In genomic region chr2:99337164-99337930, GRCh38 we compare ENCODE assay signal across 8 cellular contexts. TPM values are rescaled to one million over a fixed set of nuclear protein-coding genes. Genes with fewer than 3 reads are reported as not detected.
DNase-seq lines count a peak whose midpoint lies in the region; ATAC-seq, FAIRE-seq and TF ChIP-seq lines count a peak whose summit lies in the region.

Gene EIF5B, plus strand, starts transcription at chr2:99337389. Its CDS starts 166 bp downstream, at chr2:99337555.

- H4K5ac ChIP-seq in H1 (ENCODE audit: insufficient read length, low read depth, low read length), result no peak within 1 kb of the TSS

- peak within 1 kb of the TSS; percentile 81 for H4K8ac ChIP-seq in H1 (ENCODE audit: extremely low read depth, insufficient read depth, low read length)

- DNase-seq in Calu3, result peak; percentile 96
- peak; percentile 94 for DNase-seq in HT1080 (ENCODE audit: low read depth)
- DNase-seq in NK-92 treated with Interleukin-12 subunit alpha and Interleukin-12 subunit beta, amount 100 ng/mL, for 24 hours (lab: John Stamatoyannopoulos, UW), result peak; percentile 96
- peak; percentile 82 to 92 for DNase-seq in H1 (ENCODE audit: low read depth in 1 of 2, low spot score in 2 of 2)
- DNase-seq in memory B cell (ENCODE audit: low spot score in 2 of 2), result peak; percentile 89
- DNase-seq in stimulated activated CD8-positive, alpha-beta memory T cell treated with anti-CD3 and anti-CD28 coated beads, Interleukin-12 subunit alpha, Interleukin-12 subunit beta, amount 100 ng/mL, for 1 hour (ENCODE audit: low read depth), result peak; percentile 90

- BruUV-seq in Calu3 (replicated peaks; lab: Mats Ljungman, UMichigan), result no TSS peak

- H3K27ac Mint-ChIP-seq in Calu3 (ENCODE audit: unreplicated experiment) (no peak within 1 kb of the TSS), memory B cell (no peak within 1 kb of the TSS)

- no peak within 1 kb of the TSS for H3K4ac ChIP-seq in H1 (replicated peaks; ENCODE audit: insufficient read length, low read depth, low read length)

- H3K4me3 ChIP-seq in H1 (ENCODE audit: extremely low read depth in 1 of 4, insufficient read depth in 2 of 4, low read depth in 3 of 4, low read length in 4 of 4), result peak within 1 kb of the TSS; percentile 77 to 96 (median 87)

- ATAC-seq in GM21367 (IDR thresholded peaks at IDR 0.05; ENCODE audit: unreplicated experiment) (peak; percentile 50), memory B cell (ENCODE audit: low read depth) (peak; percentile 67)

- H2AK5ac ChIP-seq in H1 (ENCODE audit: low read depth, low read length), result no peak within 1 kb of the TSS

- peaks cover 2 to 7% of the 10 kb centered on the region in 2 experiments for H4K20me1 ChIP-seq in H1 (replicated peaks in 1 of 2; ENCODE audit: control insufficient read depth in 1 of 2, insufficient read depth in 2 of 2, low read length in 2 of 2)

- H2BK12ac ChIP-seq in H1 (ENCODE audit: low read depth, low read length), result no peak within 1 kb of the TSS

- peaks cover 11% of the 10 kb centered on the region for H3K23me2 ChIP-seq in H1 (ENCODE audit: low read depth, low read length)

- FAIRE-seq in H1 (lab: Jason Lieb, UNC), result no peak

- no peaks in the 10 kb centered on the region for H3K27me3 Mint-ChIP-seq in Calu3 (ENCODE audit: unreplicated experiment)
- no peaks in the 10 kb centered on the region for H3K27me3 Mint-ChIP-seq in memory B cell

- CTCF ChIA-PET in Calu3 (lab: Charles Lee), result interaction anchor here (0.5 to 1.0 kb wide), 2 partner anchors 52 to 196 kb away, joined by 3 read pairs; no protein-coding TSS in a partner anchor
- CTCF ChIA-PET in activated CD8-positive, alpha-beta memory T cell treated with anti-CD3 and anti-CD28 coated beads for 36 hours (lab: Charles Lee), result interaction anchor here (1.0 to 1.5 kb wide), 4 partner anchors 11 to 157 kb away, joined by 3 to 5 read pairs (median 4); no protein-coding TSS in a partner anchor
- CTCF ChIA-PET in H1 (lab: Charles Lee; ENCODE audit: partially characterized antibody), result interaction anchor here (0.6 to 3.2 kb wide), 18 partner anchors 9 to 924 kb away, joined by 3 to 9 read pairs (median 4); partner anchors contain the start of genes MITD1 and MRPL30

- no peak within 1 kb of the TSS for H2BK20ac ChIP-seq in H1 (ENCODE audit: low read length)

- peak within 1 kb of the TSS; percentile 49 for H2BK5ac ChIP-seq in H1 (ENCODE audit: low read depth, low read length)

- H3K23ac ChIP-seq in H1 (ENCODE audit: insufficient read length), result no peak within 1 kb of the TSS

- intact Hi-C loops in Calu3 (cut with micrococcal nuclease; ENCODE audit: unreplicated experiment), result loop anchor here (2.0 kb wide), 1 partner anchor 157 kb away; the partner anchor contains the start of genes MITD1 and MRPL30

- no peak within 1 kb of the TSS; the same call in 1 of the 2 replicates for H3K27ac ChIP-seq in H1 (ENCODE audit: low read depth, low read length)

- 2% methylated on average over 52 of the region's 80 CpGs; no CpG with 5 or more reads in 1 of the 2 experiments for WGBS in H1 (ENCODE audit: extremely low coverage in 1 of 2, insufficient coverage in 1 of 2, insufficient read length in 1 of 2, insufficient replicate concordance in 2 of 2, low coverage in 1 of 2, low lambda C conversion rate in 2 of 2, missing lambda C conversion rate in 1 of 2), 2 experiments

- H3K79me2 ChIP-seq in H1 (ENCODE audit: control insufficient read depth in 1 of 2, insufficient read depth in 2 of 2, low read length in 2 of 2), result peaks cover 29 to 80% of the 10 kb centered on the region in 2 experiments

- no peak within 1 kb of the TSS for H4K91ac ChIP-seq in H1 (replicated peaks; ENCODE audit: insufficient read length, low read length)

- H3K4me1 ChIP-seq in H1 (replicated peaks in 1 of 4; ENCODE audit: control insufficient read depth in 3 of 4, insufficient read depth in 4 of 4, low read length in 3 of 4), result peaks cover 0 to 4% (median 0%) of the 10 kb centered on the region in 4 experiments; a peak in 1 of 7 replicates

- H3K9me3 Mint-ChIP-seq in Calu3 (ENCODE audit: low read depth, unreplicated experiment) (no peaks in the 10 kb centered on the region), memory B cell (no peaks in the 10 kb centered on the region)

- H3K9me3 ChIP-seq in H1 (ENCODE audit: insufficient read depth in 2 of 2, low read depth in 1 of 2, low read length in 1 of 2), result no peaks in the 10 kb centered on the region

- no peak within 1 kb of the TSS for H3K14ac ChIP-seq in H1 (ENCODE audit: insufficient read length)

- H3K4me3 Mint-ChIP-seq in Calu3 (ENCODE audit: low read depth, unreplicated experiment), result no peak within 1 kb of the TSS
- H3K4me3 Mint-ChIP-seq in memory B cell, result no peak within 1 kb of the TSS

- H3K4me2 ChIP-seq in H1 (ENCODE audit: insufficient read depth in 1 of 2, low read depth in 2 of 2, low read length in 2 of 2), result peak within 1 kb of the TSS; percentile 71 to 80

- H3K36me3 Mint-ChIP-seq in Calu3 (ENCODE audit: insufficient read depth, unreplicated experiment) (peaks cover 6% of the 10 kb centered on the region), memory B cell (peaks cover 2% of the 10 kb centered on the region)

- peaks cover 3% of the 10 kb centered on the region for H3K4me1 Mint-ChIP-seq in Calu3 (ENCODE audit: low read depth, unreplicated experiment)
- peaks cover 12% of the 10 kb centered on the region for H3K4me1 Mint-ChIP-seq in memory B cell

- no peak within 1 kb of the TSS for H2BK15ac ChIP-seq in H1 (ENCODE audit: low read length)

- H3K27me3 ChIP-seq in H1 (replicated peaks in 1 of 4; ENCODE audit: control insufficient read depth in 3 of 4, extremely low read depth in 1 of 4, insufficient read depth in 3 of 4, low read length in 3 of 4), result no peaks in the 10 kb centered on the region

- TF ChIP-seq CTCF in Calu3 (IDR thresholded peaks at IDR 0.05; ENCODE audit: unreplicated experiment) (peak; percentile 66), H1 (IDR thresholded peaks at IDR 0.05; ENCODE audit: control extremely low read depth in 1 of 3, insufficient read depth in 1 of 3, low read depth in 1 of 3, low read length in 3 of 3) (peak; percentile 75 to 79 (median 78))

- TF ChIP-seq POLR2A in H1 (IDR thresholded peaks at IDR 0.05; ENCODE audit: control extremely low read depth in 1 of 2, low read depth in 2 of 2, low read length in 2 of 2), result peak in 1 of 2 experiments; percentile 68; a peak in 1 of 3 replicates

- H2AFZ ChIP-seq in H1 (ENCODE audit: low read length), result peak within 1 kb of the TSS; percentile 91

- no peak within 1 kb of the TSS for H2BK120ac ChIP-seq in H1 (replicated peaks; ENCODE audit: low read depth, low read length)

- no peak for TF ChIP-seq EP300 in H1 (IDR thresholded peaks at IDR 0.05; ENCODE audit: borderline replicate concordance in 1 of 2, low read depth in 2 of 2, low read length in 2 of 2)

- H3K18ac ChIP-seq in H1 (ENCODE audit: extremely low read depth, low read length), result 0 out of 2 replicates have a peak within 1 kb of the TSS, but pooled peaks have one; percentile 66

- peaks cover 3% of the 10 kb centered on the region; the same call in 1 of the 2 replicates for H3K79me1 ChIP-seq in H1 (ENCODE audit: low read depth, low read length)

- H3K56ac ChIP-seq in H1 (replicated peaks; ENCODE audit: insufficient read length, low read depth, low read length), result peak within 1 kb of the TSS; percentile 14

- POLR2A ChIA-PET in activated CD8-positive, alpha-beta memory T cell treated with anti-CD3 and anti-CD28 coated beads for 36 hours (lab: Charles Lee), result interaction anchor here (0.6 to 2.1 kb wide), 6 partner anchors 10 to 500 kb away, joined by 3 to 9 read pairs (median 5); partner anchors contain the start of genes C2orf15, MITD1 and REV1
- POLR2A ChIA-PET in H1 (lab: Charles Lee; ENCODE audit: partially characterized antibody), result interaction anchor here (0.6 to 3.2 kb wide), 5 partner anchors 17 to 194 kb away, joined by 3 to 19 read pairs (median 3); partner anchors contain the start of genes MITD1 and MRPL30

- peaks cover 2 to 8% (median 4%) of the 10 kb centered on the region in 4 experiments; a peak in 4 of 8 replicates for H3K36me3 ChIP-seq in H1 (ENCODE audit: control insufficient read depth in 2 of 4, insufficient read depth in 4 of 4, low read length in 3 of 4)

- TF ChIP-seq RAD21 in H1 (IDR thresholded peaks at IDR 0.05 in 1 of 2, conservative IDR thresholded peaks at IDR 0.05 in 1 of 2; ENCODE audit: low read depth in 2 of 2, low read length in 2 of 2), result 0 out of 4 replicates have a peak, but pooled peaks of 1 of the 2 experiments have one; percentile 4

- H3K9ac ChIP-seq in H1 (replicated peaks in 1 of 4; ENCODE audit: extremely low read depth in 1 of 4, low read depth in 3 of 4, low read length in 3 of 4), result peak within 1 kb of the TSS; percentile 80 to 93 (median 86)

TF ChIP-seq in H1, 55 proteins besides CTCF, POLR2A, EP300 and RAD21 (continues in another document):
- no peak for TF ChIP-seq FOSL1 (IDR thresholded peaks at IDR 0.05; ENCODE audit: insufficient read depth, low read depth, low read length)
- no peak for TF ChIP-seq NANOG (IDR thresholded peaks at IDR 0.05; ENCODE audit: insufficient read depth, low read depth, low read length, poor library complexity, severe bottlenecking)
- no peak for TF ChIP-seq SP1 (IDR thresholded peaks at IDR 0.05; ENCODE audit: low read depth, low read length)
- 0 out of 2 replicates have a peak, but pooled peaks have one; percentile 49 for TF ChIP-seq POLR2AphosphoS5 (IDR thresholded peaks at IDR 0.05; ENCODE audit: low read depth, low read length)
- TF ChIP-seq TEAD4 (IDR thresholded peaks at IDR 0.05; ENCODE audit: low read depth, low read length), result no peak
- no peak for TF ChIP-seq RNF2 (IDR thresholded peaks at IDR 0.05; ENCODE audit: borderline replicate concordance, low read depth, low read length, missing control alignments, poor library complexity, severe bottlenecking)
- no peak for TF ChIP-seq KDM1A (IDR thresholded peaks at IDR 0.05; ENCODE audit: borderline replicate concordance, low read length)
- no peak for TF ChIP-seq CTBP2 (IDR thresholded peaks at IDR 0.05; ENCODE audit: borderline replicate concordance, insufficient read depth, insufficient read length, low read length)

RNA-seq across cellular contexts. Expression of gene EIF5B, which starts in this region (rescaled TPM):
- 60.1 and 63.1 TPM in 2 replicates for total RNA-seq in Calu3 (2022)
- 22.6 and 37.3 TPM in 2 replicates for total RNA-seq in HT1080 (2014; rRNA removed; shearing (Covaris generic))
- polyA plus RNA-seq in HT1080 (2015; cell fraction: cytosol; rRNA removed), result 17.0 and 17.5 TPM in 2 replicates
- polyA plus RNA-seq in HT1080 (2015; cell fraction: nucleus; rRNA removed), result 40.3 and 44.0 TPM in 2 replicates
- total RNA-seq in activated CD8-positive, alpha-beta memory T cell treated with anti-CD3 and anti-CD28 coated beads for 36 hours, result 10 to 100 TPM; 94.3 to 96.3 TPM
- total RNA-seq in H1 (2021; fragmentation: NEBNext Ultra II Directional; extraction: Animal tissue kit (Norgen Biotek cat#: 25700)), result 62.9 and 64.5 TPM in 2 replicates
- 9.4 and 10.7 TPM in 2 replicates for polyA plus RNA-seq in H1 (2011; rRNA removed)
- 13.1 TPM for polyA plus RNA-seq in H1 (2011; cell fraction: cytosol; rRNA removed)
- polyA plus RNA-seq in H1 (2011; cell fraction: nucleus; rRNA removed), result 20.2 TPM
- polyA plus RNA-seq in H1 (2012, experiment 1 of 2), result 43.6 to 80.5 TPM (median 53.0 TPM) in 4 replicates
- polyA plus RNA-seq in H1 (2012, experiment 2 of 2), result 4.0 TPM
- polyA plus RNA-seq in H1 (2013, experiment 1 of 2), result 122 TPM
- 116 TPM for polyA plus RNA-seq in H1 (2013, experiment 2 of 2)
- 35.8 and 47.6 TPM in 2 replicates for polyA minus RNA-seq in H1 (2011; rRNA and poly(A)+ RNA removed)
- 12.0 TPM for polyA minus RNA-seq in H1 (2011; cell fraction: cytosol; rRNA and poly(A)+ RNA removed)
- polyA minus RNA-seq in H1 (2011; cell fraction: nucleus; rRNA and poly(A)+ RNA removed), result 73.2 TPM
